ENCODE assay signal across 34 cellular contexts in the genomic region with DNA sequence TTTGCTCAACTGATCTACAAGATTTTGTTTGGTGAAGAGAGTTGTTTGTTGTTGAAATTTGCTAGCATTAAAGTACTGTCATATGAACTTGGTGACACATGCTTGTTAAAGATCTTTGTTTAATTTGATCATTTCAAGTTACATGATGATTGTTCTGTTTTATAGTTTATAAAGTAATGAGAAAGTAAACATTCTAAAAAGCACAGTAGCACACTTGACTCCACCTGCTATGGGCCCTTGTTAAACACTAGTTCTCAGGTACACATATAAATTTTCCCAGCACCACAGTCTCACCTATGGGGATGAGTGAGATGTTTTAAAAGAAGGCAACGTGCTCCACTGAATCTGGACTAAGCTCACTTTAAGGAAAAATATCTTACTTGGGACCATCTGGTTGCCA. TPM values are rescaled to one million over a fixed set of nuclear protein-coding genes. Genes with fewer than 3 reads are reported as not detected.
"Had no signal": no experiment of that assay in that cellular context is flagged by ENCODE, and none has a peak within 500 bp of the region (broad histone marks: within the 10 kb centered on the region; RNA-seq: fewer than 3 reads in every experiment).

No MANE protein-coding gene starts in this region.

- H3K9ac ChIP-seq: neural progenitor cell had no signal

- H3K36me3 Mint-ChIP-seq: activated CD8-positive, alpha-beta memory T cell treated with anti-CD3 and anti-CD28 coated beads, Interleukin-2, amount 10 ng/mL, durations not matched to agents 7 days and 5 days; naive thymus-derived CD8-positive, alpha-beta T cell; neural progenitor cell had no signal

- H3K4me1 Mint-ChIP-seq: activated CD4-positive, alpha-beta T cell treated with anti-CD3 and anti-CD28 coated beads, Interleukin-2, amount 10 ng/mL, durations not matched to agents 7 days and 5 days; activated CD8-positive, alpha-beta memory T cell treated with anti-CD3 and anti-CD28 coated beads, Interleukin-2, amount 10 ng/mL, durations not matched to agents 7 days and 5 days; naive thymus-derived CD8-positive, alpha-beta T cell had no signal

- H3K36me3 ChIP-seq: ascending aorta, brain microvascular endothelial cell, esophagus muscularis mucosa, left lung, neural progenitor cell, sigmoid colon, uterus, WERI-Rb-1 had no signal

- ATAC-seq: activated CD8-positive, alpha-beta memory T cell treated with anti-CD3 and anti-CD28 coated beads, Interleukin-2, amount 10 ng/mL, durations not matched to agents 7 days and 5 days; activated CD8-positive, alpha-beta T cell treated with anti-CD3 and anti-CD28 coated beads for 36 hours; effector memory CD8-positive, alpha-beta T cell; left lung; naive thymus-derived CD8-positive, alpha-beta T cell had no signal

- H3K4me1 ChIP-seq: ascending aorta, esophagus muscularis mucosa, left lung, neural progenitor cell, sigmoid colon, testis, uterus had no signal

- H3K27me3 ChIP-seq: ascending aorta, brain microvascular endothelial cell, esophagus muscularis mucosa, hepatocyte, left lung, neural progenitor cell, sigmoid colon, testis, uterus had no signal

- H3K9me3 ChIP-seq: ascending aorta, esophagus muscularis mucosa, left lung, sigmoid colon, testis, uterus had no signal

- H3K4me3 ChIP-seq: ascending aorta, esophagus muscularis mucosa, hepatocyte, left lung, lung, neural progenitor cell, sigmoid colon, smooth muscle cell, testis, uterus had no signal

- H3K9me3 Mint-ChIP-seq: activated CD4-positive, alpha-beta T cell treated with anti-CD3 and anti-CD28 coated beads, Interleukin-2, amount 10 ng/mL, durations not matched to agents 7 days and 5 days; activated CD8-positive, alpha-beta T cell treated with anti-CD3 and anti-CD28 coated beads for 36 hours; effector memory CD8-positive, alpha-beta T cell had no signal

- H3K27ac Mint-ChIP-seq: activated CD4-positive, alpha-beta T cell treated with anti-CD3 and anti-CD28 coated beads, Interleukin-2, amount 10 ng/mL, durations not matched to agents 7 days and 5 days; activated CD8-positive, alpha-beta memory T cell treated with anti-CD3 and anti-CD28 coated beads, Interleukin-2, amount 10 ng/mL, durations not matched to agents 7 days and 5 days; activated CD8-positive, alpha-beta T cell treated with anti-CD3 and anti-CD28 coated beads for 36 hours; effector memory CD8-positive, alpha-beta T cell; naive thymus-derived CD8-positive, alpha-beta T cell; neural progenitor cell had no signal

- H3K4me2 ChIP-seq: hepatocyte, neural progenitor cell, smooth muscle cell had no signal

- H3K4me3 Mint-ChIP-seq: activated CD4-positive, alpha-beta T cell treated with anti-CD3 and anti-CD28 coated beads, Interleukin-2, amount 10 ng/mL, durations not matched to agents 7 days and 5 days; activated CD8-positive, alpha-beta memory T cell treated with anti-CD3 and anti-CD28 coated beads, Interleukin-2, amount 10 ng/mL, durations not matched to agents 7 days and 5 days; activated CD8-positive, alpha-beta T cell treated with anti-CD3 and anti-CD28 coated beads for 36 hours; effector memory CD8-positive, alpha-beta T cell; naive thymus-derived CD8-positive, alpha-beta T cell; neural progenitor cell had no signal

- H3K27me3 Mint-ChIP-seq: activated CD4-positive, alpha-beta T cell treated with anti-CD3 and anti-CD28 coated beads, Interleukin-2, amount 10 ng/mL, durations not matched to agents 7 days and 5 days; activated CD8-positive, alpha-beta memory T cell treated with anti-CD3 and anti-CD28 coated beads, Interleukin-2, amount 10 ng/mL, durations not matched to agents 7 days and 5 days; activated CD8-positive, alpha-beta T cell treated with anti-CD3 and anti-CD28 coated beads for 36 hours had no signal

- DNase-seq: activated CD4-positive, alpha-beta T cell treated with anti-CD3 and anti-CD28 coated beads, Interleukin-2, amount 10 ng/mL, durations not matched to agents 7 days and 5 days; activated CD4-positive, CD25-positive, alpha-beta regulatory T cell treated with anti-CD3 and anti-CD28 coated beads, Interleukin-2, amount 50 U/mL, for 72 hours; activated CD8-positive, alpha-beta memory T cell treated with anti-CD3 and anti-CD28 coated beads, Interleukin-2, amount 10 ng/mL, durations not matched to agents 7 days and 5 days; activated CD8-positive, alpha-beta T cell treated with anti-CD3 and anti-CD28 coated beads for 36 hours; activated effector memory CD4-positive, alpha-beta T cell treated with anti-CD3 and anti-CD28 coated beads, Interleukin-2, amount 50 U/mL, for 16 hours; activated naive CD4-positive, alpha-beta T cell treated with anti-CD3 and anti-CD28 coated beads, Interleukin-2, amount 50 U/mL, for 16 hours; activated T-cell treated with anti-CD3 and anti-CD28 coated beads for 4 hours; brain microvascular endothelial cell; caudate nucleus; effector memory CD8-positive, alpha-beta T cell; glutamatergic neuron; kidney glomerular epithelial cell; left lung; naive thymus-derived CD8-positive, alpha-beta T cell; retina; sigmoid colon; stimulated activated CD4-positive, alpha-beta T cell treated with anti-CD3 and anti-CD28 coated beads, Interleukin-15, amount 100 ng/mL, for 24 hours; stimulated activated CD8-positive, alpha-beta memory T cell treated with anti-CD3 and anti-CD28 coated beads, Interleukin-4, amount 100 ng/mL, for 48 hours; stimulated activated naive CD4-positive, alpha-beta T cell; testis; trophoblast cell; uterus; WERI-Rb-1 had no signal

- H3K27ac ChIP-seq: ascending aorta, brain microvascular endothelial cell, esophagus muscularis mucosa, hepatocyte, left lung, neural progenitor cell, sigmoid colon, testis, uterus, WERI-Rb-1 had no signal

- H2AFZ ChIP-seq: hepatocyte, neural progenitor cell had no signal

- H3K79me2 ChIP-seq: hepatocyte had no signal

RNA-seq across cellular contexts. Expression of a gene that starts 14.1 kb away (rescaled TPM):
- total RNA-seq: activated CD4-positive, alpha-beta T cell treated with anti-CD3 and anti-CD28 coated beads, Interleukin-2, amount 10 ng/mL, durations not matched to agents 7 days and 5 days; activated CD8-positive, alpha-beta memory T cell treated with anti-CD3 and anti-CD28 coated beads, Interleukin-2, amount 10 ng/mL, durations not matched to agents 7 days and 5 days; activated CD8-positive, alpha-beta T cell treated with anti-CD3 and anti-CD28 coated beads for 36 hours; ascending aorta; dermis microvascular lymphatic vessel endothelial cell; endothelial cell of umbilical vein; esophagus muscularis mucosa; left lung; lung; mesenteric fat pad; naive thymus-derived CD8-positive, alpha-beta T cell; omental fat pad; posterior vena cava; smooth muscle cell; uterus had no signal
